ENCODE assay signal across 19 cellular contexts in the genomic region with DNA sequence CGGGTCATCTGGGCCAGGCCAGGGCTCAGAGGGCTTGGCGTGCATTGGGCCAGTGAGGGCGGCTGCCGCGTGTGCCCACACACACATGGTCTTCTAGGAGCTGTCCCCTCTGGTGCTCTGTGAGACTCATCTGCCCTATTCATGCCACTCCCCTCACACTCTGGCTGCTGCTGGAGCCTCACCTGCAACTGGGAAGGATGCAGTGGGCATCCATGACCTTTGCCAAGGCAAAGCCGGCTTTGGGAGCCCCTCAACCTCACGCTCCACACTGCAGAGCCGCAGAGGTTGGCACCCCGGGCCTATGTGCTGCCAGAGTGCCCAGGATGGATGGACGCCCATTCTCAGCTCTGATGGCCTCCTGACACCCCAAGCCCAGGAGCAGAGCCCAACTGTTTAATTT.
DNase-seq lines count a peak whose midpoint lies in the region; ATAC-seq and TF ChIP-seq lines count a peak whose summit lies in the region.
"Had no signal": no experiment of that assay in that cellular context is flagged by ENCODE, and none has a peak within 500 bp of the region (broad histone marks: within the 10 kb centered on the region; RNA-seq: fewer than 3 reads in every experiment).

No MANE protein-coding gene starts in this region.

- H3K36me3 ChIP-seq in gastroesophageal sphincter (no peaks in the 10 kb centered on the region), neuronal stem cell (replicated peaks in 1 of 2; ENCODE audit: control insufficient read depth in 2 of 2, insufficient read depth in 2 of 2, low read length in 2 of 2) (no peaks in the 10 kb centered on the region)
- H3K36me3 ChIP-seq: BLaER1 treated with 17β-estradiol and CSF1 and Interleukin-3, amounts not matched to agents 10 nM and 100 nM had no signal

- no peak overlapping the region for H3K27ac ChIP-seq in gastroesophageal sphincter
- H3K27ac ChIP-seq in neuronal stem cell (replicated peaks; ENCODE audit: low read length), result no peak overlapping the region
- H3K27ac ChIP-seq: 22Rv1; A549; BLaER1 treated with 17β-estradiol and CSF1 and Interleukin-3, amounts not matched to agents 10 nM and 100 nM; C4-2B had no signal

- no peak overlapping the region for H3K4me2 ChIP-seq in neuronal stem cell (ENCODE audit: insufficient read depth, low read length, poor library complexity, severe bottlenecking)
- H3K4me2 ChIP-seq: A549; BLaER1 treated with 17β-estradiol and CSF1 and Interleukin-3, amounts not matched to agents 10 nM and 100 nM had no signal

- no peak overlapping the region for H3K9ac ChIP-seq in neuronal stem cell (ENCODE audit: low read depth, low read length, poor library complexity)
- H3K9ac ChIP-seq: BLaER1 treated with 17β-estradiol and CSF1 and Interleukin-3, amounts not matched to agents 10 nM and 100 nM had no signal

- CTCF ChIA-PET in HEK293T (lab: Yijun Ruan, JAX), result no interaction called here

- H2BK120ac ChIP-seq in neuronal stem cell (ENCODE audit: low read depth, low read length), result no peak overlapping the region

- TF ChIP-seq CTCF in gastroesophageal sphincter (IDR thresholded peaks at IDR 0.05), result no peak

- H3K14ac ChIP-seq in neuronal stem cell (ENCODE audit: low read length), result peak overlapping the region; percentile 26

- WGBS in gastroesophageal sphincter (ENCODE audit: low coverage in 1 of 2), 2 donors, result 83% methylated on average over 2 of the region's 10 CpGs; no CpG with 5 or more reads in 1 of the 2 donors
- no CpG with 5 or more reads among the region's 10 CpGs for WGBS in neuronal stem cell (ENCODE audit: extremely low coverage in 2 of 2, insufficient read length in 2 of 2, insufficient replicate concordance in 1 of 2), 2 donors

- TF ChIP-seq EP300 in gastroesophageal sphincter (IDR thresholded peaks at IDR 0.05), result no peak

- no peak overlapping the region for H4K8ac ChIP-seq in neuronal stem cell (ENCODE audit: low read depth, low read length)

- H2AK5ac ChIP-seq in neuronal stem cell (ENCODE audit: low read depth, low read length), result no peak overlapping the region

- no peak overlapping the region for H3K18ac ChIP-seq in neuronal stem cell (ENCODE audit: low read length)

- no peak overlapping the region for H3K4me3 ChIP-seq in gastroesophageal sphincter
- H3K4me3 ChIP-seq in neuronal stem cell (ENCODE audit: low read length in 2 of 2), result no peak overlapping the region
- H3K4me3 ChIP-seq: A549; BLaER1 treated with 17β-estradiol and CSF1 and Interleukin-3, amounts not matched to agents 10 nM and 100 nM had no signal

- H3K79me1 ChIP-seq in neuronal stem cell (ENCODE audit: low read depth, low read length), result no peaks in the 10 kb centered on the region

- H3K4ac ChIP-seq in neuronal stem cell (ENCODE audit: low read length), result no peak overlapping the region

- H3K4me1 ChIP-seq in gastroesophageal sphincter, result no peaks in the 10 kb centered on the region
- H3K4me1 ChIP-seq in neuronal stem cell (ENCODE audit: control insufficient read depth in 2 of 2, insufficient read depth in 1 of 2, low read depth in 1 of 2, low read length in 2 of 2), result no peaks in the 10 kb centered on the region
- H3K4me1 ChIP-seq: A549, Caco-2 had no signal

- DNase-seq in activated effector memory CD4-positive, alpha-beta T cell treated with anti-CD3 and anti-CD28 coated beads, Interleukin-2, amount 50 U/mL, for 16 hours, result peak; percentile 44
- DNase-seq in activated effector memory CD4-positive, alpha-beta T cell treated with Interleukin-2 at 50 U/mL for 16 hours, result no peak
- DNase-seq in neuronal stem cell (ENCODE audit: low spot score) (no peak), posterior vena cava (ENCODE audit: low spot score) (peak; percentile 44), HEK293T (ENCODE audit: extremely low spot score) (no peak), T-helper 9 cell (no peak)
- DNase-seq: AML-193; Caco-2; Calu3; CD4-positive, alpha-beta T cell; CD8-positive, alpha-beta T cell; DMS79 treated with DMSO at 0.1 percent for 48 hours; GF-D8 had no signal

- no peak overlapping the region for H2BK15ac ChIP-seq in neuronal stem cell (ENCODE audit: low read length)

- H3K27me3 ChIP-seq in gastroesophageal sphincter, result peaks cover 3% of the 10 kb centered on the region
- H3K27me3 ChIP-seq in neuronal stem cell (ENCODE audit: control insufficient read depth in 3 of 3, insufficient read depth in 3 of 3, low read depth in 1 of 3, low read length in 3 of 3), result no peaks in the 10 kb centered on the region
- H3K27me3 ChIP-seq: BLaER1 treated with 17β-estradiol and CSF1 and Interleukin-3, amounts not matched to agents 10 nM and 100 nM had no signal

- intact Hi-C loops in posterior vena cava (cut with DNase I), result no loop called here

- H3K9me3 ChIP-seq in gastroesophageal sphincter (peaks cover 0 to 27% (median 0%) of the 10 kb centered on the region in 3 donors), neuronal stem cell (replicated peaks in 1 of 2; ENCODE audit: control insufficient read depth in 2 of 2, insufficient read depth in 1 of 2, low read depth in 1 of 2, low read length in 2 of 2) (peaks cover 0 to 8% of the 10 kb centered on the region in 2 donors)
- H3K9me3 ChIP-seq: A549, Caco-2 had no signal

- ATAC-seq in gastroesophageal sphincter (peak; percentile 16), GM19455 (IDR thresholded peaks at IDR 0.05; ENCODE audit: unreplicated experiment) (no peak)
- ATAC-seq: A549; CD8-positive, alpha-beta T cell had no signal

- no peak overlapping the region for H2BK12ac ChIP-seq in neuronal stem cell (ENCODE audit: low read length)

- TF ChIP-seq POLR2A in gastroesophageal sphincter (IDR thresholded peaks at IDR 0.05), result no peak

- no peak overlapping the region for H2AFZ ChIP-seq in neuronal stem cell (ENCODE audit: low read length)

- no peak overlapping the region for H4K91ac ChIP-seq in neuronal stem cell (ENCODE audit: low read depth, low read length, poor library complexity)

- H3K23ac ChIP-seq in neuronal stem cell (ENCODE audit: low read depth, low read length, poor library complexity), result no peak overlapping the region

- POLR2A ChIA-PET in HEK293T (lab: Yijun Ruan, JAX), result no interaction called here

- H2BK5ac ChIP-seq in neuronal stem cell (ENCODE audit: low read length), result no peak overlapping the region

TF ChIP-seq in HEK293T, 16 proteins besides CTCF, POLR2A, EP300 and RAD21:
- no peak for TF ChIP-seq PKNOX1 (IDR thresholded peaks at IDR 0.05)
- TF ChIP-seq NFRKB (IDR thresholded peaks at IDR 0.05), result no peak
- no peak for TF ChIP-seq L3MBTL2 (conservative IDR thresholded peaks at IDR 0.05)
- no peak for TF ChIP-seq ELF4 (IDR thresholded peaks at IDR 0.05)
- TF ChIP-seq FOXA1 (IDR thresholded peaks at IDR 0.05), result no peak
- TF ChIP-seq CTBP1 (IDR thresholded peaks at IDR 0.05; ENCODE audit: borderline replicate concordance), result no peak
- no peak for TF ChIP-seq ARNT (IDR thresholded peaks at IDR 0.05)
- TF ChIP-seq BHLHE40 (IDR thresholded peaks at IDR 0.05; ENCODE audit: borderline replicate concordance), result no peak
- TF ChIP-seq FOXM1 (IDR thresholded peaks at IDR 0.05; ENCODE audit: borderline replicate concordance), result no peak
- no peak for TF ChIP-seq ZNF384 (IDR thresholded peaks at IDR 0.05)
- no peak for TF ChIP-seq SP1 (IDR thresholded peaks at IDR 0.05)
- no peak for TF ChIP-seq HDGF (IDR thresholded peaks at IDR 0.05; ENCODE audit: borderline replicate concordance)
- TF ChIP-seq LEF1 (IDR thresholded peaks at IDR 0.05; ENCODE audit: borderline replicate concordance), result no peak
- no peak for TF ChIP-seq TARDBP (IDR thresholded peaks at IDR 0.05)

Comparison
In these comparisons a context has a peak if more than half of its experiments do, and no peak if none do; other contexts are left out.
1. DNase-seq: peak in activated effector memory CD4-positive, alpha-beta T cell treated with anti-CD3 and anti-CD28 coated beads, Interleukin-2, amount 50 U/mL, for 16 hours (single experiment) and posterior vena cava (single experiment); none in activated effector memory CD4-positive, alpha-beta T cell treated with Interleukin-2 at 50 U/mL for 16 hours (single experiment), neuronal stem cell (single experiment), HEK293T (single experiment) and T-helper 9 cell (single experiment).